ENCODE assay signal across 9 cellular contexts in genomic region chr7:31782411-31782991, GRCh38.
DNase-seq lines count a peak whose midpoint lies in the region; ATAC-seq and TF ChIP-seq lines count a peak whose summit lies in the region.
"Had no signal": no experiment of that assay in that cellular context is flagged by ENCODE, and none has a peak within 500 bp of the region (broad histone marks: within the 10 kb centered on the region; RNA-seq: fewer than 3 reads in every experiment).

No MANE protein-coding gene starts in this region.

- no peak overlapping the region for H3K27ac Mint-ChIP-seq in CD4-positive, alpha-beta memory T cell
- H3K27ac Mint-ChIP-seq: activated naive CD4-positive, alpha-beta T cell treated with anti-CD3 and anti-CD28 coated beads, Interleukin-2, amount 50 U/mL, for 24 hours had no signal

- H3K36me3 ChIP-seq in mammary epithelial cell (ENCODE audit: insufficient read depth, low read length) = no peaks in the 10 kb centered on the region
- no peaks in the 10 kb centered on the region for H3K36me3 ChIP-seq in CD4-positive, alpha-beta memory T cell (ENCODE audit: insufficient read depth, low read length)
- H3K36me3 ChIP-seq in vagina = no peaks in the 10 kb centered on the region

- CTCF ChIA-PET in mammary epithelial cell (lab: Charles Lee; ENCODE audit: low non-redundant PET) = interaction anchor here (0.6 to 0.7 kb wide), 5 partner anchors 156 to 983 kb away, joined by 3 to 5 read pairs (median 3); no protein-coding TSS in a partner anchor
- CTCF ChIA-PET in CD4-positive, alpha-beta memory T cell (lab: Charles Lee; ENCODE audit: partially characterized antibody) = no interaction called here

- H3K79me2 ChIP-seq in mammary epithelial cell (ENCODE audit: insufficient read depth, low read length) = no peaks in the 10 kb centered on the region

- H3K27ac ChIP-seq in mammary epithelial cell (ENCODE audit: insufficient read depth, low read depth, low read length) (no peak overlapping the region), vagina (no peak overlapping the region)
- no peak overlapping the region for H3K27ac ChIP-seq in CD4-positive, alpha-beta memory T cell (ENCODE audit: low read depth, low read length)

- no peaks in the 10 kb centered on the region for H4K20me1 ChIP-seq in mammary epithelial cell (ENCODE audit: insufficient read depth, low read length)

- TF ChIP-seq CTCF in GM20000 (IDR thresholded peaks at IDR 0.05; ENCODE audit: extremely low read depth, missing control alignments) (peak; percentile 44), mammary epithelial cell (conservative IDR thresholded peaks at IDR 0.05 in 1 of 2, IDR thresholded peaks at IDR 0.05 in 1 of 2; ENCODE audit: extremely low read depth in 1 of 2, insufficient read depth in 1 of 2, low read depth in 1 of 2, low read length in 2 of 2) (peak; percentile 82 to 83), vagina (IDR thresholded peaks at IDR 0.05) (peak in 1 of 3 experiments; percentile 21)

- BruUV-seq in mammary epithelial cell (replicated peaks; lab: Mats Ljungman, UMichigan) = no TSS peak

- H3K9me3 ChIP-seq in mammary epithelial cell (replicated peaks; ENCODE audit: insufficient read depth, low read length) (no peaks in the 10 kb centered on the region), vagina (no peaks in the 10 kb centered on the region)
- no peaks in the 10 kb centered on the region for H3K9me3 ChIP-seq in CD4-positive, alpha-beta memory T cell (ENCODE audit: control insufficient read depth in 1 of 2, low read length in 2 of 2)

- dilution Hi-C loops in mammary epithelial cell (cut with HindIII; ENCODE audit: low sequenced_read_pairs) = no loop called here

- H3K4me3 ChIP-seq in mammary epithelial cell (replicated peaks in 1 of 3; ENCODE audit: insufficient read depth in 1 of 3, low read depth in 2 of 3, low read length in 3 of 3) (no peak overlapping the region), vagina (no peak overlapping the region)
- no peak overlapping the region for H3K4me3 ChIP-seq in CD4-positive, alpha-beta memory T cell (ENCODE audit: low read length in 2 of 2)

- in situ Hi-C loops in mammary epithelial cell (cut with MboI; ENCODE audit: low sequenced_read_pairs in 2 of 2) = no loop called here

- ATAC-seq in HG03565 (IDR thresholded peaks at IDR 0.05; ENCODE audit: unreplicated experiment) (peak; percentile 88), left colon (peak; percentile 68)

- DNase-seq in ELF-1 (ENCODE audit: low read depth, low spot score) (peak; percentile 61), GM20000 (ENCODE audit: low spot score) (peak; percentile 63), NCI-H774 (lab: John Stamatoyannopoulos, UW) (peak; percentile 41), mammary epithelial cell (peak; percentile 69), left colon (peak in 1 of 2 donors; percentile 4), vagina (ENCODE audit: extremely low spot score in 2 of 2) (no peak)
- DNase-seq in CD4-positive, alpha-beta memory T cell = no peak

- no peak overlapping the region for H3K4me2 ChIP-seq in mammary epithelial cell (ENCODE audit: insufficient read depth, low read depth, low read length)

- no peaks in the 10 kb centered on the region for H3K4me1 Mint-ChIP-seq in CD4-positive, alpha-beta memory T cell
- H3K4me1 Mint-ChIP-seq: activated naive CD4-positive, alpha-beta T cell treated with anti-CD3 and anti-CD28 coated beads, Interleukin-2, amount 50 U/mL, for 24 hours had no signal

- no peaks in the 10 kb centered on the region for H3K27me3 Mint-ChIP-seq in CD4-positive, alpha-beta memory T cell
- H3K27me3 Mint-ChIP-seq: activated naive CD4-positive, alpha-beta T cell treated with anti-CD3 and anti-CD28 coated beads, Interleukin-2, amount 50 U/mL, for 24 hours had no signal

- H3K9me3 Mint-ChIP-seq in CD4-positive, alpha-beta memory T cell = peaks cover 0 to 5% (median 0%) of the 10 kb centered on the region in 8 donors
- H3K9me3 Mint-ChIP-seq: activated naive CD4-positive, alpha-beta T cell treated with anti-CD3 and anti-CD28 coated beads, Interleukin-2, amount 50 U/mL, for 24 hours had no signal

- no peak for TF ChIP-seq POLR2A in vagina (IDR thresholded peaks at IDR 0.05)

- no peaks in the 10 kb centered on the region for H3K4me1 ChIP-seq in mammary epithelial cell (ENCODE audit: insufficient read depth, low read length)
- no peaks in the 10 kb centered on the region for H3K4me1 ChIP-seq in CD4-positive, alpha-beta memory T cell (ENCODE audit: insufficient read depth, low read length)
- no peaks in the 10 kb centered on the region for H3K4me1 ChIP-seq in vagina

- no peak overlapping the region for H3K9ac ChIP-seq in mammary epithelial cell (ENCODE audit: insufficient read depth, low read length)

- 66% methylated on average over 7 of the region's 7 CpGs for whole genome bisulfite sequencing in mammary epithelial cell (ENCODE audit: low coverage, missing lambda C conversion rate)

- POLR2A ChIA-PET in CD4-positive, alpha-beta memory T cell (lab: Charles Lee; ENCODE audit: partially characterized antibody) = no interaction called here

- H3K27me3 ChIP-seq in mammary epithelial cell (ENCODE audit: insufficient read depth, low read length) (no peaks in the 10 kb centered on the region), vagina (no peaks in the 10 kb centered on the region)
- H3K27me3 ChIP-seq in CD4-positive, alpha-beta memory T cell (ENCODE audit: insufficient read depth, low read length) = no peaks in the 10 kb centered on the region

- no peak overlapping the region for H3K4me3 Mint-ChIP-seq in CD4-positive, alpha-beta memory T cell
- H3K4me3 Mint-ChIP-seq: activated naive CD4-positive, alpha-beta T cell treated with anti-CD3 and anti-CD28 coated beads, Interleukin-2, amount 50 U/mL, for 24 hours had no signal

- intact Hi-C loops in mammary epithelial cell (cut with micrococcal nuclease) (loop anchor here (1.0 to 2.0 kb wide), 4 partner anchors 38 to 422 kb away; no protein-coding TSS in a partner anchor), left colon (cut with DNase I, micrococcal nuclease) (no loop called here), vagina (cut with DNase I) (no loop called here)
- intact Hi-C loops in CD4-positive, alpha-beta memory T cell (cut with micrococcal nuclease) = no loop called here

- H3K36me3 Mint-ChIP-seq in CD4-positive, alpha-beta memory T cell = no peaks in the 10 kb centered on the region
- H3K36me3 Mint-ChIP-seq: activated naive CD4-positive, alpha-beta T cell treated with anti-CD3 and anti-CD28 coated beads, Interleukin-2, amount 50 U/mL, for 24 hours had no signal

- H2AFZ ChIP-seq in mammary epithelial cell (ENCODE audit: low read depth, low read length) = no peak overlapping the region

Comparison
In these comparisons a context has a peak if more than half of its experiments do, and no peak if none do; other contexts are left out.
1. DNase-seq: peak in ELF-1 (single experiment), GM20000 (single experiment), NCI-H774 (single experiment) and mammary epithelial cell (single experiment); none in CD4-positive, alpha-beta memory T cell (0 of 5) and vagina (0 of 2).